Comparison of ENCODE assay signal across 11 cellular contexts in the genomic region with DNA sequence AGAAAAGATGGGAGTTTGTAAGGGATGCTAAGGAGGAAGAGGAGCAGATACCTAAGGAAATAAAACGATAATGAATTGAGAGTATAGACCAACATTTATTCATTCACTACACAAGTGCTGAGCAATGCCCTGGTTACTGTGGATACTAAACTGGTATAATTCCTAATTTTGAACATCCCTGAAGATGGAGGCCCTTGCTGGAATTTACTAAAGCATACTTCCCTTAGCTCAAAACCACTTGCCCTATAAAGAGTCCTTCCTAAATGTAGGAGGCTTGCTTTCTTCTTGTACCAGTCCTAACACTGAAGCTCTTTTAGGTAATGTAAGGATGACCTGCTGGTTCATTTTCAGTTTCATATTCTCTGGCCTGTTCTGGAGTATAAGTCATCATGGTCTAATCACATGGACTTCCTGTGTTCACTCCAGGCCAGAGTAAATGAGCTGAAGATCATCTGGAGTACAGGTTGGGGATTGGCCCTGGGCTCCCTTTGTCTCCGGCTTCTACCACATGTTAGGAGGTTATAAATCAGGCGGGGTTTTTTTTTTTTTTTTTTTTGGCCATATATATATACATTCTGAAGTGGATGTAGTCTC.
DNase-seq lines count a peak whose midpoint lies in the region; ATAC-seq and TF ChIP-seq lines count a peak whose summit lies in the region.
"Had no signal": no experiment of that assay in that cellular context is flagged by ENCODE, and none has a peak within 500 bp of the region (broad histone marks: within the 10 kb centered on the region; RNA-seq: fewer than 3 reads in every experiment).

No MANE protein-coding gene starts in this region.

- peak; percentile 59 for DNase-seq in GM10266 (ENCODE audit: extremely low spot score)
- DNase-seq in fibroblast of mammary gland (ENCODE audit: low read depth) = peak; percentile 50
- no peak for DNase-seq in SIG-M5 (lab: John Stamatoyannopoulos, UW)
- DNase-seq in activated naive CD4-positive, alpha-beta T cell treated with anti-CD3 and anti-CD28 coated beads, Interleukin-2, amount 50 U/mL, for 16 hours = no peak
- no peak for DNase-seq in LoVo (ENCODE audit: low spot score)
- DNase-seq in NCI-H2227 treated with DMSO at 0.1 percent for 48 hours (lab: John Stamatoyannopoulos, UW) = no peak
- DNase-seq: activated CD4-positive, alpha-beta T cell treated with anti-CD3 and anti-CD28 coated beads, Interleukin-2, amount 50 U/mL, for 4 hours; midbrain; NCI-H526 treated with DMSO at 0.1 percent for 48 hours had no signal

- H3K4me3 ChIP-seq in fibroblast of mammary gland (ENCODE audit: control insufficient read depth, low read depth, low read length) = no peak overlapping the region

- ATAC-seq in GM19468 (IDR thresholded peaks at IDR 0.05; ENCODE audit: extremely low read depth, unreplicated experiment) = peak; percentile 52
- ATAC-seq in HG03354 (IDR thresholded peaks at IDR 0.05; ENCODE audit: poor library complexity, severe bottlenecking, unreplicated experiment) = peak; percentile 82

- no peak for TF ChIP-seq CTCF in GM10266 (IDR thresholded peaks at IDR 0.05; ENCODE audit: control insufficient read depth, insufficient read depth, low read depth, missing control alignments)
- TF ChIP-seq CTCF in fibroblast of mammary gland (conservative IDR thresholded peaks at IDR 0.05; ENCODE audit: control insufficient read depth, insufficient read depth, low read depth, low read length) = no peak

Comparison
In these comparisons a context has a peak if more than half of its experiments do, and no peak if none do; other contexts are left out.
1. DNase-seq: peak in GM10266 (single experiment) and fibroblast of mammary gland (single experiment); none in SIG-M5 (single experiment), activated naive CD4-positive, alpha-beta T cell treated with anti-CD3 and anti-CD28 coated beads, Interleukin-2, amount 50 U/mL, for 16 hours (single experiment), LoVo (single experiment) and NCI-H2227 treated with DMSO at 0.1 percent for 48 hours (single experiment).